ENCODE assay signal across 1 cellular context in genomic region chr15:38666865-38667264, GRCh38.
TF ChIP-seq lines count a peak whose summit lies in the region.

No MANE protein-coding gene starts in this region.

TF ChIP-seq in GM12878, 131 proteins besides CTCF, POLR2A, EP300 and RAD21:
- TF ChIP-seq NKRF (conservative IDR thresholded peaks at IDR 0.05) (no peak), RAD51 (IDR thresholded peaks at IDR 0.05) (peak; percentile 54; the same call in 1 of the 2 replicates)
